In the genomic region with DNA sequence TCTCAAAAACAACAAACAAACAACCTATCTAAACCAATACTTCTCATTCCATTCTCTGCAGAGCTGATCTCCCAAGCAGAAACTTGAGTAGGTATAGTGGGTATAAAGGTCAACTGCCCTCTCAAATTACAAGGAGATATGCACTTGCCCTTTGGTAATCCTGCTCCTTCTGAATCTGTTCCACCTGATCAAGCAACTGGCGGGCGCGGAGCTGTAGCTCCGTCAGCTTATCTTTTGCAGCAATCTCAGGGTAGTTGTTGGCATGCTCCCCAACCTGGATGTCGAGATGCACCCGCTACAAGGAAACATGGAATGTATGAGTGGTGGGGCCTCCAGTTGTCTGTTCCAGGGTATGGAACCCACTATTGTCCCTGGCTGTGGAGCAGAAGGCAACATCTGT, we compare ENCODE assay signal across 1 cellular context.
A peak's percentile ranks its signal among the peaks of the same experiment; 100 is the strongest.
TF ChIP-seq lines count a peak whose summit lies in the region.

No MANE protein-coding gene starts in this region.

TF ChIP-seq in K562, 482 proteins besides CTCF, POLR2A, EP300 and RAD21:
- TF ChIP-seq ZNF717 (CRISPR knock-in tag; IDR thresholded peaks at IDR 0.05) (no peak), ZNF79 (CRISPR knock-in tag; IDR thresholded peaks at IDR 0.05; ENCODE audit: low read depth) (no peak)
- TF ChIP-seq, protein P1, sequence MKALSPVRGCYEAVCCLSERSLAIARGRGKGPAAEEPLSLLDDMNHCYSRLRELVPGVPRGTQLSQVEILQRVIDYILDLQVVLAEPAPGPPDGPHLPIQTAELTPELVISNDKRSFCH (CRISPR knock-in tag; IDR thresholded peaks at IDR 0.05), result no peak
- TF ChIP-seq, protein P1 (tag; IDR thresholded peaks at IDR 0.05), result peak; percentile 39; the same call in 1 of the 2 replicates
